30 cellular contexts compared by ENCODE assay signal in genomic region chr11:13023423-13023822, GRCh38. TPM values are rescaled to one million over a fixed set of nuclear protein-coding genes. Genes with fewer than 3 reads are reported as not detected.
"Had no signal": no experiment of that assay in that cellular context is flagged by ENCODE, and none has a peak within 500 bp of the region (broad histone marks: within the 10 kb centered on the region; RNA-seq: fewer than 3 reads in every experiment).

No MANE protein-coding gene starts in this region.

- H3K4me1 Mint-ChIP-seq: activated CD4-positive, alpha-beta T cell treated with anti-CD3 and anti-CD28 coated beads, Interleukin-2, amount 10 ng/mL, durations not matched to agents 7 days and 5 days had no signal

- H3K9me3 Mint-ChIP-seq: activated CD4-positive, alpha-beta T cell treated with anti-CD3 and anti-CD28 coated beads, Interleukin-2, amount 10 ng/mL, durations not matched to agents 7 days and 5 days; activated naive CD4-positive, alpha-beta T cell treated with anti-CD3 and anti-CD28 coated beads for 36 hours; activated naive CD4-positive, alpha-beta T cell treated with anti-CD3 and anti-CD28 coated beads, Interleukin-2, amount 50 U/mL, for 72 hours; activated T-cell treated with anti-CD3 and anti-CD28 coated beads, Interleukin-2, amount 50 U/mL, for 24 hours; activated T-helper 1 cell treated with anti-CD3 and anti-CD28 coated beads, Interleukin-12 subunit alpha, Interleukin-12 subunit beta, Interleukin-2, Interleukin-4 antibody, amounts not matched to agents 30 ng/mL and 10 ng/mL and 1 ng/mL, durations not matched to agents 14 hours and 24 hours and 36 hours; T-helper 1 cell treated with Interleukin-12 subunit alpha and Interleukin-12 subunit beta and Interleukin-4 antibody, amounts not matched to agents 30 μg/mL and 1 μg/mL, for 36 hours; T-helper 2 cell treated with Interferon-gamma antibody and Interleukin-4, amounts not matched to agents 5 μg/mL and 100 μg/mL, for 36 hours had no signal

- H3K27ac Mint-ChIP-seq: activated CD4-positive, alpha-beta T cell treated with anti-CD3 and anti-CD28 coated beads, Interleukin-2, amount 10 ng/mL, durations not matched to agents 7 days and 5 days; activated CD8-positive, alpha-beta T cell treated with anti-CD3 and anti-CD28 coated beads, Interleukin-2, amount 10 ng/mL, durations not matched to agents 7 days and 5 days; activated naive CD4-positive, alpha-beta T cell treated with anti-CD3 and anti-CD28 coated beads for 36 hours; activated naive CD4-positive, alpha-beta T cell treated with anti-CD3 and anti-CD28 coated beads, Interleukin-2, amount 50 U/mL, for 72 hours; activated T-cell treated with anti-CD3 and anti-CD28 coated beads, Interleukin-2, amount 50 U/mL, for 24 hours; activated T-helper 1 cell treated with anti-CD3 and anti-CD28 coated beads, Interleukin-12 subunit alpha, Interleukin-12 subunit beta, Interleukin-2, Interleukin-4 antibody, amounts not matched to agents 30 ng/mL and 10 ng/mL and 1 ng/mL, durations not matched to agents 14 hours and 24 hours and 36 hours; T-helper 1 cell treated with Interleukin-12 subunit alpha and Interleukin-12 subunit beta and Interleukin-4 antibody, amounts not matched to agents 30 μg/mL and 1 μg/mL, for 36 hours; T-helper 2 cell treated with Interferon-gamma antibody and Interleukin-4, amounts not matched to agents 5 μg/mL and 100 μg/mL, for 36 hours had no signal

- H3K27ac ChIP-seq: brain microvascular endothelial cell, cardiac muscle cell, SJCRH30, SK-N-MC had no signal

- H3K27me3 ChIP-seq: SJCRH30 had no signal

- H3K9me3 ChIP-seq: SJCRH30 had no signal

- H3K36me3 ChIP-seq: brain microvascular endothelial cell, cardiac muscle cell, SJCRH30 had no signal

- H3K4me1 ChIP-seq: SJCRH30 had no signal

- H3K36me3 Mint-ChIP-seq: activated naive CD4-positive, alpha-beta T cell treated with anti-CD3 and anti-CD28 coated beads, Interleukin-2, amount 50 U/mL, for 72 hours had no signal

- DNase-seq: activated CD4-positive, alpha-beta T cell treated with anti-CD3 and anti-CD28 coated beads, Interleukin-2, amount 10 ng/mL, durations not matched to agents 7 days and 5 days; activated CD4-positive, alpha-beta T cell treated with anti-CD3 and anti-CD28 coated beads, Interleukin-2, amount 50 U/mL, for 48 hours; activated CD8-positive, alpha-beta T cell treated with anti-CD3 and anti-CD28 coated beads, Interleukin-2, amount 10 ng/mL, durations not matched to agents 7 days and 5 days; activated gamma-delta T cell treated with Interleukin-2 at 50 U/mL for 16 hours; activated naive CD4-positive, alpha-beta T cell treated with anti-CD3 and anti-CD28 coated beads for 36 hours; activated T-cell treated with anti-CD3 and anti-CD28 coated beads, Interleukin-2, amount 50 U/mL, for 24 hours; aorta; brain microvascular endothelial cell; NCI-H1092 treated with DMSO at 0.1 percent for 48 hours; NCI-H1417; NCI-H146; NCI-H187; NCI-H2029 treated with DMSO at 0.1 percent for 48 hours; NCI-H2107; NCI-H2171; NCI-H226; NCI-H446 treated with DMSO at 0.1 percent for 48 hours; NCI-H524; SHP77; SJCRH30 had no signal

- H3K4me3 ChIP-seq: cardiac muscle cell, K562, SJCRH30, SK-N-MC had no signal

- FAIRE-seq: K562, TTC549 had no signal

- H3K4me3 Mint-ChIP-seq: activated CD4-positive, alpha-beta T cell treated with anti-CD3 and anti-CD28 coated beads, Interleukin-2, amount 10 ng/mL, durations not matched to agents 7 days and 5 days; activated CD8-positive, alpha-beta T cell treated with anti-CD3 and anti-CD28 coated beads, Interleukin-2, amount 10 ng/mL, durations not matched to agents 7 days and 5 days; activated naive CD4-positive, alpha-beta T cell treated with anti-CD3 and anti-CD28 coated beads for 36 hours; activated T-cell treated with anti-CD3 and anti-CD28 coated beads, Interleukin-2, amount 50 U/mL, for 24 hours; activated T-helper 1 cell treated with anti-CD3 and anti-CD28 coated beads, Interleukin-12 subunit alpha, Interleukin-12 subunit beta, Interleukin-2, Interleukin-4 antibody, amounts not matched to agents 30 ng/mL and 10 ng/mL and 1 ng/mL, durations not matched to agents 14 hours and 24 hours and 36 hours; T-helper 1 cell treated with Interleukin-12 subunit alpha and Interleukin-12 subunit beta and Interleukin-4 antibody, amounts not matched to agents 30 μg/mL and 1 μg/mL, for 36 hours; T-helper 2 cell treated with Interferon-gamma antibody and Interleukin-4, amounts not matched to agents 5 μg/mL and 100 μg/mL, for 36 hours had no signal

- ATAC-seq: activated CD8-positive, alpha-beta T cell treated with anti-CD3 and anti-CD28 coated beads, Interleukin-2, amount 10 ng/mL, durations not matched to agents 7 days and 5 days; activated naive CD4-positive, alpha-beta T cell treated with anti-CD3 and anti-CD28 coated beads, Interleukin-2, amount 50 U/mL, for 72 hours; K562; Panc1 had no signal

RNA-seq across cellular contexts. Expression of gene RASSF10, which starts 14.3 kb away (rescaled TPM):
- total RNA-seq: activated CD4-positive, alpha-beta T cell treated with anti-CD3 and anti-CD28 coated beads, Interleukin-2, amount 10 ng/mL, durations not matched to agents 7 days and 5 days; activated CD8-positive, alpha-beta T cell treated with anti-CD3 and anti-CD28 coated beads, Interleukin-2, amount 10 ng/mL, durations not matched to agents 7 days and 5 days; activated naive CD4-positive, alpha-beta T cell treated with anti-CD3 and anti-CD28 coated beads for 36 hours; activated naive CD4-positive, alpha-beta T cell treated with anti-CD3 and anti-CD28 coated beads, Interleukin-2, amount 50 U/mL, for 72 hours; activated T-helper 1 cell treated with anti-CD3 and anti-CD28 coated beads, Interleukin-12 subunit alpha, Interleukin-12 subunit beta, Interleukin-2, Interleukin-4 antibody, amounts not matched to agents 30 ng/mL and 10 ng/mL and 1 ng/mL, durations not matched to agents 14 hours and 24 hours and 36 hours; K562; M059J had no signal
- polyA plus RNA-seq: aorta, cardiac muscle cell, K562 had no signal
